Comparison of ENCODE assay signal across 1 cellular context in the genomic region with DNA sequence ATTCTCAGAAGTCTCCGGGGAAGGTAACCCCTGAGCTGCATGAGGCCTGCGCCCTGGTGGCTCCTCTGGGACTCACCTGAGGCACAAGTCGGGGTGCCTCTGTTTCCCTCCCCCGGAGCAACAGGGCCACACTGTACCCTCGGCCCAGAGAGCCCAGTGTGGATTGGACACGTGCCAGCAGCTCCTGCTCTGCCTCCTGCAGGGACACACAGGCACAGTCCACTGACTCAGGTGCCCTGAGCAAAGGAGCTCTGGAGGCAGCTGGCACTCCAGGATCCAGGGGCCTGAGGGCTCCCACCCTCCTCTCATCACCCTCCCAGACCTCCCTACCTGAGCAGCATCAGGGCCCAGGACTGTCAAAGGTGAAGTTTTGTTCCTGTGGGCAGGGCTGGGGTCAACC.
TF ChIP-seq lines count a peak whose summit lies in the region.

No MANE protein-coding gene starts in this region.

TF ChIP-seq in HepG2, 621 proteins besides CTCF, POLR2A, EP300 and RAD21:
- TF ChIP-seq ZNF260 (CRISPR knock-in tag; IDR thresholded peaks at IDR 0.05; ENCODE audit: borderline replicate concordance, low read depth) (no peak), ZFP36L2 (CRISPR knock-in tag; IDR thresholded peaks at IDR 0.05) (no peak), RBAK (CRISPR knock-in tag; IDR thresholded peaks at IDR 0.05) (no peak), ZNF614 (CRISPR knock-in tag; IDR thresholded peaks at IDR 0.05; ENCODE audit: borderline replicate concordance) (no peak), ZBTB26 (CRISPR knock-in tag; IDR thresholded peaks at IDR 0.05; ENCODE audit: borderline replicate concordance) (no peak), ZBTB21 (CRISPR knock-in tag; IDR thresholded peaks at IDR 0.05) (no peak), ZNF225 (CRISPR knock-in tag; IDR thresholded peaks at IDR 0.05) (no peak), TCF7 (IDR thresholded peaks at IDR 0.05; ENCODE audit: low read depth) (no peak), PCBP1 (IDR thresholded peaks at IDR 0.05; ENCODE audit: borderline replicate concordance, low read depth, low read length) (no peak), CENPT (CRISPR knock-in tag; IDR thresholded peaks at IDR 0.05; ENCODE audit: low read depth) (no peak), HMG20B (CRISPR knock-in tag; conservative IDR thresholded peaks at IDR 0.05) (no peak)
TF ChIP-seq in HepG2: peak in this region for 0.
